13 cellular contexts compared by ENCODE assay signal in the genomic region with DNA sequence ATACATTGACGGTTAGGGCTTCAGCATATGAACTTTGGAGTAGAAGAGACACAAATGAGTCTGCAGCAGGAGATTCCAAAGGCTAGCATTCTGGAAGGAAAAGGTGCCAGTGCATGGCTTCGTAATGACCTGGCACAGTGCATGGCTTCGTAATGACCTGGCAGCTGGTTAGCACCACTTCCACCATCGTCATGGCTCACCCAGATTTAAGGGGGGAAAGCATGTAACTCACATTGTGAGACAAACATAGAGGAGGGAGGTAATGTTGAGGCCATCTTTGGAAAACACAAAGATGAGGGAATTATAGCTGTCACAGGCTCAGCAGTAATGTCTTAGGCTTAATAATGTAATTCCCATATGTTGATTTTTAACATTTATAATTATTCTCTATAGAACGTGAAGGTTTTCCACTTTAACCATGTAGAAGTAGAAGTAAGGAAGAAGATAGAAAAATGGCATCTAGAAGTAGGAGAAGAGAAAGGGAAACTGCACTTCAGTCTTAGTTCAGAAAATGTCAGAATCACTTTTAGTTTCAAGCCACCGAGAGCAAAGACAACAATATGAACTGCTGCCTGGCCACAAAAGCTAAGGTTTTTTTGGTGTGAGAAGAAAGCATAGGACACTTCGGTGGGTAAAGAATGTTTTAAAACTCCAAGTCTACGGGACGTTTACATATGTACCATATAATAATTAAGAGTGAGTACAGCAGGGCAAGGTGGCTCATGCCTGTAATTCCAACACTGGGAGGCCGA. TPM values are rescaled to one million over a fixed set of nuclear protein-coding genes. Genes with fewer than 3 reads are reported as not detected.
DNase-seq lines count a peak whose midpoint lies in the region; ATAC-seq, FAIRE-seq and TF ChIP-seq lines count a peak whose summit lies in the region.
"Had no signal": no experiment of that assay in that cellular context is flagged by ENCODE, and none has a peak within 500 bp of the region (broad histone marks: within the 10 kb centered on the region; RNA-seq: fewer than 3 reads in every experiment).

No MANE protein-coding gene starts in this region.

- H3K4me3 ChIP-seq in KMS-11 (IDR thresholded peaks at IDR 0.05; ENCODE audit: insufficient read depth, low read depth, low read length) (no peak overlapping the region), foreskin fibroblast (ENCODE audit: low read depth in 1 of 2, low read length in 2 of 2) (no peak overlapping the region)
- H3K4me3 ChIP-seq: suprapubic skin had no signal

- no peaks in the 10 kb centered on the region for H4K20me1 ChIP-seq in KMS-11 (ENCODE audit: insufficient read depth)

- no peaks in the 10 kb centered on the region for H3K79me2 ChIP-seq in KMS-11 (ENCODE audit: insufficient read depth, low read depth)
- H3K79me2 ChIP-seq: parathyroid adenoma had no signal

- peaks cover 14% of the 10 kb centered on the region; the same call in 1 of the 2 replicates for H3K27me3 ChIP-seq in KMS-11 (ENCODE audit: insufficient read depth, low read depth)
- H3K27me3 ChIP-seq: brain microvascular endothelial cell had no signal

- no peak overlapping the region for H3K9ac ChIP-seq in KMS-11
- H3K9ac ChIP-seq: parathyroid adenoma had no signal

- no peak overlapping the region for H2AFZ ChIP-seq in KMS-11 (ENCODE audit: low read depth)
- H2AFZ ChIP-seq: parathyroid adenoma had no signal

- FAIRE-seq in GM12891 (lab: Jason Lieb, UNC): peak; percentile 33

- TF ChIP-seq POLR2A in GM12891 (IDR thresholded peaks at IDR 0.05; ENCODE audit: low read depth, low read length): no peak

- peak; percentile 66 for ATAC-seq in GM21390 (IDR thresholded peaks at IDR 0.05; ENCODE audit: unreplicated experiment)
- ATAC-seq in GM21360 (IDR thresholded peaks at IDR 0.05; ENCODE audit: unreplicated experiment): no peak

- peak overlapping the region; percentile 41 for H3K27ac ChIP-seq in KMS-11
- H3K27ac ChIP-seq: brain microvascular endothelial cell, parathyroid adenoma, suprapubic skin had no signal

- peaks cover 31% of the 10 kb centered on the region for H3K4me1 ChIP-seq in KMS-11 (ENCODE audit: low read depth, poor library complexity, severe bottlenecking)
- H3K4me1 ChIP-seq: parathyroid adenoma, suprapubic skin had no signal

- peak overlapping the region; percentile 26 for H3K4me2 ChIP-seq in KMS-11

- TF ChIP-seq CTCF in KMS-11 (conservative IDR thresholded peaks at IDR 0.05; ENCODE audit: low read depth, low read length): no peak
- TF ChIP-seq CTCF in foreskin fibroblast (IDR thresholded peaks at IDR 0.05; ENCODE audit: low read depth, low read length): no peak

- no peaks in the 10 kb centered on the region for H3K36me3 ChIP-seq in KMS-11 (ENCODE audit: insufficient read depth)
- H3K36me3 ChIP-seq: brain microvascular endothelial cell, suprapubic skin had no signal

- DNase-seq in GM12891 (ENCODE audit: insufficient read length, low spot score) (no peak), foreskin fibroblast (peak; percentile 33 to 67), NCI-H524 treated with DMSO at 0.1 percent for 48 hours (lab: John Stamatoyannopoulos, UW) (no peak), dedifferentiated amniotic fluid mesenchymal stem cell (ENCODE audit: extremely low spot score) (no peak)
- DNase-seq in activated CD4-positive, CD25-positive, alpha-beta regulatory T cell (lab: John Stamatoyannopoulos, UW): no peak
- DNase-seq: brain microvascular endothelial cell; NCI-H1436 treated with DMSO at 0.1 percent for 48 hours; stimulated activated CD4-positive, alpha-beta T cell treated with anti-CD3 and anti-CD28 coated beads, Interleukin-4, amount 100 ng/mL, for 24 hours had no signal

TF ChIP-seq in GM12891, 5 proteins besides CTCF, POLR2A, EP300 and RAD21:
- TF ChIP-seq TAF1 (IDR thresholded peaks at IDR 0.05; ENCODE audit: low read depth, low read length) (no peak), SPI1 (IDR thresholded peaks at IDR 0.05; ENCODE audit: low read depth, low read length) (no peak), POLR2AphosphoS5 (IDR thresholded peaks at IDR 0.05; ENCODE audit: low read depth, low read length) (no peak), PAX5 (IDR thresholded peaks at IDR 0.05; ENCODE audit: insufficient read depth, low read length, severe bottlenecking) (no peak), POU2F2 (IDR thresholded peaks at IDR 0.05; ENCODE audit: low read depth, low read length) (no peak)

RNA-seq across cellular contexts. Expression of a gene that starts 6.8 kb away (rescaled TPM):
- polyA plus RNA-seq in GM12891 (2012; ENCODE audit: low read depth, missing spikeins): 57.0 TPM

RNA-seq across cellular contexts. Expression of a gene that starts 43.4 kb away (rescaled TPM):
- polyA plus RNA-seq in GM12891 (2012; ENCODE audit: low read depth, missing spikeins): 0.04 TPM

Comparison
In these comparisons a context has a peak if more than half of its experiments do, and no peak if none do; other contexts are left out.
1. DNase-seq: peak in foreskin fibroblast (2 of 2); none in GM12891 (single experiment), activated CD4-positive, CD25-positive, alpha-beta regulatory T cell (0 of 4), NCI-H524 treated with DMSO at 0.1 percent for 48 hours (single experiment) and dedifferentiated amniotic fluid mesenchymal stem cell (single experiment).